9 cellular contexts compared by ENCODE assay signal in genomic region chr9:4077499-4078102, GRCh38.
DNase-seq lines count a peak whose midpoint lies in the region; ATAC-seq lines count a peak whose summit lies in the region.
"Had no signal": no experiment of that assay in that cellular context is flagged by ENCODE, and none has a peak within 500 bp of the region (broad histone marks: within the 10 kb centered on the region; RNA-seq: fewer than 3 reads in every experiment).

No MANE protein-coding gene starts in this region.

- H3K36me3 ChIP-seq in adipocyte (ENCODE audit: control insufficient read depth, insufficient read depth, low read length, severe bottlenecking): no peaks in the 10 kb centered on the region

- no peaks in the 10 kb centered on the region for H3K4me1 Mint-ChIP-seq in activated T-helper 17 cell treated with anti-CD3 and anti-CD28 coated beads, Interleukin-2, amount 50 U/mL, for 72 hours
- H3K4me1 Mint-ChIP-seq: memory B cell had no signal

- no peak overlapping the region for H3K4me3 Mint-ChIP-seq in activated T-helper 17 cell treated with anti-CD3 and anti-CD28 coated beads, Interleukin-2, amount 50 U/mL, for 72 hours
- H3K4me3 Mint-ChIP-seq: memory B cell had no signal

- peaks cover 10% of the 10 kb centered on the region for H3K27me3 Mint-ChIP-seq in activated T-helper 17 cell treated with anti-CD3 and anti-CD28 coated beads, Interleukin-2, amount 50 U/mL, for 72 hours

- H3K36me3 Mint-ChIP-seq in activated T-helper 17 cell treated with anti-CD3 and anti-CD28 coated beads, Interleukin-2, amount 50 U/mL, for 72 hours (ENCODE audit: low read depth): no peaks in the 10 kb centered on the region
- H3K36me3 Mint-ChIP-seq: memory B cell had no signal

- peaks cover 17% of the 10 kb centered on the region for H3K4me1 ChIP-seq in adipocyte (ENCODE audit: control insufficient read depth, insufficient read depth, low read length)

- no peaks in the 10 kb centered on the region for H3K27me3 ChIP-seq in adipocyte (replicated peaks; ENCODE audit: control insufficient read depth, insufficient read depth, low read length)

- H3K4me3 ChIP-seq in adipocyte (ENCODE audit: low read length): no peak overlapping the region

- H3K9me3 ChIP-seq in adipocyte (ENCODE audit: control insufficient read depth, low read length): no peaks in the 10 kb centered on the region

- DNase-seq in C1 segment of cervical spinal cord (lab: John Stamatoyannopoulos, UW): peak in 8 of 14 donors; percentile 7 to 45 (median 20)
- peak; percentile 99 for DNase-seq in OCI-M1 (lab: John Stamatoyannopoulos, UW)
- DNase-seq in adipocyte (ENCODE audit: low read depth): peak; percentile 72
- DNase-seq in hepatic stellate cell (ENCODE audit: low spot score): peak; percentile 53
- peak; percentile 27 to 50 for DNase-seq in stimulated activated CD4-positive, alpha-beta T cell treated with anti-CD3 and anti-CD28 coated beads, Interleukin-1b, Interleukin-23, amount 100 ng/mL, for 4 hours (ENCODE audit: low read depth in 2 of 2)

- H3K9me3 Mint-ChIP-seq in activated T-helper 17 cell treated with anti-CD3 and anti-CD28 coated beads, Interleukin-2, amount 50 U/mL, for 72 hours: no peaks in the 10 kb centered on the region

- ATAC-seq in GM21723 (IDR thresholded peaks at IDR 0.05; ENCODE audit: unreplicated experiment): peak; percentile 69
- ATAC-seq in GM21367 (IDR thresholded peaks at IDR 0.05; ENCODE audit: unreplicated experiment): no peak
- no peak for ATAC-seq in activated T-helper 17 cell treated with anti-CD3 and anti-CD28 coated beads, Interleukin-2, amount 50 U/mL, for 72 hours (replicated peaks)

- no peak overlapping the region for H3K9ac ChIP-seq in adipocyte (ENCODE audit: low read length)

- no peak overlapping the region for H3K27ac Mint-ChIP-seq in activated T-helper 17 cell treated with anti-CD3 and anti-CD28 coated beads, Interleukin-2, amount 50 U/mL, for 72 hours
- H3K27ac Mint-ChIP-seq: memory B cell had no signal

Comparison
In these comparisons a context has a peak if more than half of its experiments do, and no peak if none do; other contexts are left out.
1. DNase-seq: peak in every context shown above with its lines; median percentile 99 in OCI-M1; 72 in adipocyte; 53 in hepatic stellate cell; 38 in stimulated activated CD4-positive, alpha-beta T cell treated with anti-CD3 and anti-CD28 coated beads, Interleukin-1b, Interleukin-23, amount 100 ng/mL, for 4 hours; 20 in C1 segment of cervical spinal cord.